Comparison of ENCODE assay signal across 16 cellular contexts in genomic region chr16:57394444-57394843, GRCh38. TPM values are rescaled to one million over a fixed set of nuclear protein-coding genes. Genes with fewer than 3 reads are reported as not detected.
DNase-seq lines count a peak whose midpoint lies in the region; ATAC-seq, FAIRE-seq and TF ChIP-seq lines count a peak whose summit lies in the region.
"Had no signal": no experiment of that assay in that cellular context is flagged by ENCODE, and none has a peak within 500 bp of the region (broad histone marks: within the 10 kb centered on the region; RNA-seq: fewer than 3 reads in every experiment).

No MANE protein-coding gene starts in this region.

- no peak overlapping the region for H2BK20ac ChIP-seq in H9 (ENCODE audit: low read depth, low read length, poor library complexity, severe bottlenecking)

- H3K4me3 ChIP-seq in HepG2 (replicated peaks in 1 of 3; ENCODE audit: insufficient read depth in 1 of 3, low read depth in 2 of 3, low read length in 3 of 3) (no peak overlapping the region), right lobe of liver (no peak overlapping the region), adrenal gland (no peak overlapping the region)
- H3K4me3 ChIP-seq: esophagus muscularis mucosa had no signal

- H3K27me3 ChIP-seq in HepG2 (ENCODE audit: control insufficient read depth in 1 of 2, insufficient read depth in 2 of 2, low read length in 2 of 2) (peaks cover 4 to 12% of the 10 kb centered on the region in 2 experiments; a peak in 4 of 5 replicates), right lobe of liver (no peaks in the 10 kb centered on the region), adrenal gland (no peaks in the 10 kb centered on the region), H9 (ENCODE audit: insufficient read depth, low read length) (no peaks in the 10 kb centered on the region)
- H3K27me3 ChIP-seq: esophagus muscularis mucosa had no signal

- H3K4me3 Mint-ChIP-seq in H9 = no peak overlapping the region
- H3K4me3 Mint-ChIP-seq: activated naive CD4-positive, alpha-beta T cell treated with anti-CD3 and anti-CD28 coated beads, Interleukin-2, amount 50 U/mL, for 24 hours; mesothelial cell of epicardium had no signal

- H3K9me3 ChIP-seq in HepG2 (ENCODE audit: low read length) = no peaks in the 10 kb centered on the region
- no peaks in the 10 kb centered on the region for H3K9me3 ChIP-seq in right lobe of liver
- no peaks in the 10 kb centered on the region for H3K9me3 ChIP-seq in adrenal gland (replicated peaks in 1 of 3)
- no peaks in the 10 kb centered on the region for H3K9me3 ChIP-seq in H9 (ENCODE audit: control insufficient read depth, low read depth, low read length)
- H3K9me3 ChIP-seq: esophagus muscularis mucosa had no signal

- H3K36me3 Mint-ChIP-seq in H9 (ENCODE audit: insufficient read depth in 1 of 3, low read depth in 3 of 3) = no peaks in the 10 kb centered on the region
- H3K36me3 Mint-ChIP-seq: activated naive CD4-positive, alpha-beta T cell treated with anti-CD3 and anti-CD28 coated beads, Interleukin-2, amount 50 U/mL, for 24 hours; mesothelial cell of epicardium had no signal

- H3K4ac ChIP-seq in H9 (ENCODE audit: low read depth, low read length) = no peak overlapping the region

- intact Hi-C loops in HepG2 (cut with micrococcal nuclease; ENCODE audit: unreplicated experiment) = no loop called here
- intact Hi-C loops in right lobe of liver (cut with DNase I) = no loop called here
- intact Hi-C loops in adrenal gland (cut with DNase I) = no loop called here

- H3T11ph ChIP-seq in H9 (ENCODE audit: low read length) = no peak overlapping the region

- H3K4me1 Mint-ChIP-seq in H9 = no peaks in the 10 kb centered on the region
- H3K4me1 Mint-ChIP-seq: activated naive CD4-positive, alpha-beta T cell treated with anti-CD3 and anti-CD28 coated beads, Interleukin-2, amount 50 U/mL, for 24 hours had no signal

- H2BK12ac ChIP-seq in H9 (ENCODE audit: insufficient read length, low read depth, low read length) = no peak overlapping the region

- H2AK5ac ChIP-seq in H9 (ENCODE audit: insufficient read length, low read length) = no peak overlapping the region

- no peak for TF ChIP-seq EP300 in HepG2 (IDR thresholded peaks at IDR 0.05; ENCODE audit: low read depth in 2 of 2, low read length in 2 of 2)
- no peak for TF ChIP-seq EP300 in HepG2 (CRISPR knock-in tag; IDR thresholded peaks at IDR 0.05; ENCODE audit: borderline replicate concordance)

- WGBS in HepG2 (ENCODE audit: low lambda C conversion rate) = 37% methylated on average over 5 of the region's 7 CpGs
- WGBS in right lobe of liver (ENCODE audit: insufficient coverage, low coverage, low lambda C conversion rate, missing lambda C conversion rate) = 0% methylated on average over 1 of the region's 7 CpGs
- WGBS in adrenal gland, 4 donors = 51 to 69% (median 55%) methylated on average over 4 to 7 of the region's 7 CpGs
- no CpG with 5 or more reads among the region's 7 CpGs for WGBS in H9 (ENCODE audit: extremely low coverage, insufficient read length, low lambda C conversion rate)

- H3K23me2 ChIP-seq in H9 (ENCODE audit: insufficient read length, low read depth, low read length, poor library complexity, severe bottlenecking) = no peaks in the 10 kb centered on the region

- no peak overlapping the region for H2BK120ac ChIP-seq in H9 (ENCODE audit: low read depth, low read length, poor library complexity, severe bottlenecking)

- DNase-seq in HepG2 (ENCODE audit: low spot score) (no peak), right lobe of liver (no peak), adrenal gland (peak in 4 of 7 donors; percentile 31 to 47 (median 40)), iris pigment epithelial cell (ENCODE audit: low read depth) (peak; percentile 21), OCI-M2 (lab: John Stamatoyannopoulos, UW; ENCODE audit: unreplicated experiment) (no peak), H9 (no peak), AG20443 (ENCODE audit: low spot score) (no peak)
- DNase-seq: SIG-M5; stimulated activated CD4-positive, alpha-beta T cell treated with anti-CD3 and anti-CD28 coated beads, Interleukin-1b, Interleukin-23, amount 100 ng/mL, for 48 hours had no signal

- H3K27me3 Mint-ChIP-seq in H9 (ENCODE audit: low read depth) = peaks cover 9% of the 10 kb centered on the region
- H3K27me3 Mint-ChIP-seq: activated naive CD4-positive, alpha-beta T cell treated with anti-CD3 and anti-CD28 coated beads, Interleukin-2, amount 50 U/mL, for 24 hours had no signal

- H3K18ac ChIP-seq in H9 (ENCODE audit: insufficient read length, low read depth, low read length) = no peak overlapping the region

- no peak overlapping the region for H4K5ac ChIP-seq in H9 (ENCODE audit: insufficient read length, low read depth, low read length)

- no peak overlapping the region for H2BK5ac ChIP-seq in H9 (ENCODE audit: insufficient read length, low read length)

- no peak for FAIRE-seq in HepG2 (lab: Jason Lieb, UNC)
- FAIRE-seq: H1 had no signal

- peaks cover 0 to 2% of the 10 kb centered on the region in 2 experiments; a peak in 1 of 5 replicates for H3K9me3 Mint-ChIP-seq in H9
- H3K9me3 Mint-ChIP-seq: activated naive CD4-positive, alpha-beta T cell treated with anti-CD3 and anti-CD28 coated beads, Interleukin-2, amount 50 U/mL, for 24 hours had no signal

- BruUV-seq in HepG2 (replicated peaks; lab: Mats Ljungman, UMichigan) = no TSS peak

- H2AFZ ChIP-seq in HepG2 (ENCODE audit: low read length) = no peak overlapping the region
- no peak overlapping the region for H2AFZ ChIP-seq in H9 (ENCODE audit: low read length)

- TF ChIP-seq POLR2A in HepG2 (IDR thresholded peaks at IDR 0.05; ENCODE audit: insufficient read depth in 1 of 2, low read depth in 2 of 2, low read length in 2 of 2) (no peak), right lobe of liver (IDR thresholded peaks at IDR 0.05) (no peak), adrenal gland (IDR thresholded peaks at IDR 0.05) (no peak)

- no peaks in the 10 kb centered on the region for H4K20me1 ChIP-seq in HepG2 (ENCODE audit: insufficient read depth, low read length)
- peaks cover 2% of the 10 kb centered on the region for H4K20me1 ChIP-seq in H9 (ENCODE audit: control insufficient read depth, insufficient read depth, insufficient read length)

- no peak overlapping the region for H3K9ac ChIP-seq in HepG2 (ENCODE audit: insufficient read depth, low read depth, low read length)
- no peak overlapping the region for H3K9ac ChIP-seq in H9 (ENCODE audit: extremely low read depth, insufficient read length, low read length)

- H3K4me1 ChIP-seq in HepG2 (ENCODE audit: insufficient read depth, low read length) (peaks cover 6% of the 10 kb centered on the region; the same call in 1 of the 2 replicates), right lobe of liver (no peaks in the 10 kb centered on the region), adrenal gland (replicated peaks in 1 of 2) (no peaks in the 10 kb centered on the region), H9 (ENCODE audit: insufficient read depth, low read length) (no peaks in the 10 kb centered on the region)

- no peak overlapping the region for H2BK15ac ChIP-seq in H9 (ENCODE audit: low read depth, low read length)

- H4K91ac ChIP-seq in H9 (ENCODE audit: insufficient read length, low read depth, low read length) = no peak overlapping the region

- no peak overlapping the region for H4K8ac ChIP-seq in H9 (replicated peaks; ENCODE audit: insufficient read length, low read depth, low read length)

- H3K23ac ChIP-seq in H9 (ENCODE audit: insufficient read length, low read depth, low read length) = no peak overlapping the region

- no peak overlapping the region for H3K56ac ChIP-seq in H9 (ENCODE audit: insufficient read length, low read depth, low read length)

- in situ Hi-C loops in HepG2 (cut with HindIII; ENCODE audit: extremely low pct_ligation_motif_present, low pct_unique_long_range_greater_than_20kb) = no loop called here

- no peak overlapping the region for H3K27ac ChIP-seq in HepG2 (ENCODE audit: extremely low read length, insufficient read depth, low read length)
- no peak overlapping the region for H3K27ac ChIP-seq in right lobe of liver
- H3K27ac ChIP-seq in adrenal gland = no peak overlapping the region
- no peak overlapping the region for H3K27ac ChIP-seq in H9 (ENCODE audit: insufficient read length, low read depth, low read length)
- H3K27ac ChIP-seq: esophagus muscularis mucosa had no signal

- H3K36me3 ChIP-seq in HepG2 (replicated peaks in 1 of 2; ENCODE audit: control insufficient read depth in 1 of 2, insufficient read depth in 2 of 2, low read length in 2 of 2) = no peaks in the 10 kb centered on the region
- H3K36me3 ChIP-seq in right lobe of liver = no peaks in the 10 kb centered on the region
- H3K36me3 ChIP-seq in adrenal gland (replicated peaks in 1 of 2) = no peaks in the 10 kb centered on the region
- H3K36me3 ChIP-seq: esophagus muscularis mucosa had no signal

- H3K4me2 ChIP-seq in HepG2 (ENCODE audit: low read depth, low read length) (no peak overlapping the region), H9 (ENCODE audit: insufficient read depth, insufficient read length, low read length) (no peak overlapping the region)

- H3K79me1 ChIP-seq in H9 (ENCODE audit: insufficient read depth, low read depth, low read length, poor library complexity, severe bottlenecking) = no peaks in the 10 kb centered on the region

- H3K14ac ChIP-seq in H9 (ENCODE audit: insufficient read depth, low read length) = no peak overlapping the region

- POLR2A ChIA-PET in HepG2 (lab: Yijun Ruan, JAX) = interaction anchor here (0.9 to 1.8 kb wide), 3 partner anchors 16 to 53 kb away, joined by 3 to 12 read pairs (median 4); partner anchors contain the start of genes CIAPIN1, COQ9 and CX3CL1

- no peak; the same call in 2 of the 3 replicates for ATAC-seq in HepG2
- no peak for ATAC-seq in right lobe of liver
- no peak for ATAC-seq in HG02623 (IDR thresholded peaks at IDR 0.05; ENCODE audit: unreplicated experiment)

- H3K79me2 ChIP-seq in HepG2 (ENCODE audit: insufficient read depth, low read length) (no peaks in the 10 kb centered on the region), H9 (ENCODE audit: insufficient read depth, low read length) (no peaks in the 10 kb centered on the region)

- TF ChIP-seq RAD21 in HepG2 (CRISPR knock-in tag; IDR thresholded peaks at IDR 0.05) = no peak

- TF ChIP-seq CTCF in HepG2 (CRISPR knock-in tag; IDR thresholded peaks at IDR 0.05) (no peak), right lobe of liver (IDR thresholded peaks at IDR 0.05) (no peak), adrenal gland (IDR thresholded peaks at IDR 0.05) (no peak), H9 (conservative IDR thresholded peaks at IDR 0.05) (no peak)

- CTCF ChIA-PET in HepG2 (lab: Yijun Ruan, JAX; ENCODE audit: low intra/inter-chr PET ratio, low total read pairs) = no interaction called here

- H3K27ac Mint-ChIP-seq in H9 = no peak overlapping the region
- H3K27ac Mint-ChIP-seq: activated naive CD4-positive, alpha-beta T cell treated with anti-CD3 and anti-CD28 coated beads, Interleukin-2, amount 50 U/mL, for 24 hours; mesothelial cell of epicardium had no signal

RNA-seq across cellular contexts. Expression of gene CCL17, which starts 10.1 kb away (rescaled TPM):
- total RNA-seq in HepG2 (2016; rRNA removed; fragmentation: Illumina TruSeq; extraction: Trizol) (not detected in 2 replicates), right lobe of liver (not detected), adrenal gland (not detected), H9 (2021) (not detected in 2 replicates)
- total RNA-seq in HepG2 (2016; cell fraction: cytosol; rRNA removed; fragmentation: Illumina TruSeq; extraction: Trizol; ENCODE audit: low read depth) = not detected in 2 replicates
- total RNA-seq in HepG2 (2016; cell fraction: insoluble cytoplasmic fraction; rRNA removed; fragmentation: Illumina TruSeq; extraction: Trizol) = not detected in 2 replicates
- total RNA-seq in HepG2 (2016; cell fraction: membrane; rRNA removed; fragmentation: Illumina TruSeq; extraction: Trizol) = not detected in 2 replicates
- not detected in 2 replicates for total RNA-seq in HepG2 (2016; cell fraction: nucleus; rRNA removed; fragmentation: Illumina TruSeq; extraction: Trizol)
- polyA plus RNA-seq in HepG2 (2011; rRNA removed) (not detected in 2 replicates), adrenal gland (not detected)
- polyA plus RNA-seq in HepG2 (2011; cell fraction: cytosol; rRNA removed) = not detected in 2 replicates
- polyA plus RNA-seq in HepG2 (2011; cell fraction: nucleus; rRNA removed) = not detected in 2 replicates
- polyA plus RNA-seq in HepG2 (2012) = not detected in 2 replicates
- polyA plus RNA-seq in HepG2 (2016; cell fraction: cytosol; fragmentation: Illumina TruSeq; extraction: Trizol; ENCODE audit: low read depth) = not detected in 2 replicates
- polyA plus RNA-seq in HepG2 (2016; cell fraction: insoluble cytoplasmic fraction; fragmentation: Illumina TruSeq; extraction: Trizol; ENCODE audit: low read depth) = not detected in 2 replicates
- not detected in 2 replicates for polyA plus RNA-seq in HepG2 (2016; cell fraction: membrane; fragmentation: Illumina TruSeq; extraction: Trizol; ENCODE audit: low read depth)
- not detected in 2 replicates for polyA plus RNA-seq in HepG2 (2016; cell fraction: nucleus; fragmentation: Illumina TruSeq; extraction: Trizol; ENCODE audit: insufficient read depth, low read depth)
- polyA minus RNA-seq in HepG2 (2011; rRNA and poly(A)+ RNA removed; ENCODE audit: low replicate concordance) = not detected in 2 replicates
- not detected in 2 replicates for polyA minus RNA-seq in HepG2 (2011; cell fraction: cytosol; rRNA and poly(A)+ RNA removed)
- not detected in 2 replicates for polyA minus RNA-seq in HepG2 (2011; cell fraction: nucleus; rRNA and poly(A)+ RNA removed)
- total RNA-seq: cerebellum, esophagus muscularis mucosa, H1, mesothelial cell of epicardium, NCI-H460 had no signal
- polyA plus RNA-seq: H1 had no signal

RNA-seq across cellular contexts. Expression of gene CX3CL1, which starts 22.2 kb away (rescaled TPM):
- total RNA-seq in HepG2 (2016; rRNA removed; fragmentation: Illumina TruSeq; extraction: Trizol) (23.4 and 57.3 TPM in 2 replicates), right lobe of liver (10 to 100 TPM in 3 of 6 experiments, 1 to 10 TPM in 3; 3.3 to 20.5 (median 9.8) TPM), adrenal gland (10 to 100 TPM in 1 of 8 donors, 1 to 10 TPM in 7; 3.3 to 14.1 (median 6.2) TPM), H9 (2021) (1.6 and 1.7 TPM in 2 replicates)
- 7.3 and 8.2 TPM in 2 replicates for total RNA-seq in HepG2 (2016; cell fraction: cytosol; rRNA removed; fragmentation: Illumina TruSeq; extraction: Trizol; ENCODE audit: low read depth)
- 21.6 and 59.9 TPM in 2 replicates for total RNA-seq in HepG2 (2016; cell fraction: insoluble cytoplasmic fraction; rRNA removed; fragmentation: Illumina TruSeq; extraction: Trizol)
- total RNA-seq in HepG2 (2016; cell fraction: membrane; rRNA removed; fragmentation: Illumina TruSeq; extraction: Trizol) = 22.2 and 22.7 TPM in 2 replicates
- 62.3 and 70.4 TPM in 2 replicates for total RNA-seq in HepG2 (2016; cell fraction: nucleus; rRNA removed; fragmentation: Illumina TruSeq; extraction: Trizol)
- polyA plus RNA-seq in HepG2 (2011; rRNA removed) (60.8 and 96.8 TPM in 2 replicates), adrenal gland (1 to 10 TPM; 1.9 to 7.2 (median 6.0) TPM)
- 56.4 and 56.5 TPM in 2 replicates for polyA plus RNA-seq in HepG2 (2011; cell fraction: cytosol; rRNA removed)
- 79.9 and 86.1 TPM in 2 replicates for polyA plus RNA-seq in HepG2 (2011; cell fraction: nucleus; rRNA removed)
- polyA plus RNA-seq in HepG2 (2012) = 41.7 and 72.2 TPM in 2 replicates
- polyA plus RNA-seq in HepG2 (2016; cell fraction: cytosol; fragmentation: Illumina TruSeq; extraction: Trizol; ENCODE audit: low read depth) = 7.2 and 7.4 TPM in 2 replicates
- polyA plus RNA-seq in HepG2 (2016; cell fraction: insoluble cytoplasmic fraction; fragmentation: Illumina TruSeq; extraction: Trizol; ENCODE audit: low read depth) = 27.9 and 36.9 TPM in 2 replicates
- polyA plus RNA-seq in HepG2 (2016; cell fraction: membrane; fragmentation: Illumina TruSeq; extraction: Trizol; ENCODE audit: low read depth) = 15.0 and 15.2 TPM in 2 replicates
- polyA plus RNA-seq in HepG2 (2016; cell fraction: nucleus; fragmentation: Illumina TruSeq; extraction: Trizol; ENCODE audit: insufficient read depth, low read depth) = 134 and 147 TPM in 2 replicates
- 0.19 and 92.7 TPM in 2 replicates for polyA minus RNA-seq in HepG2 (2011; rRNA and poly(A)+ RNA removed; ENCODE audit: low replicate concordance)
- polyA minus RNA-seq in HepG2 (2011; cell fraction: cytosol; rRNA and poly(A)+ RNA removed) = 36.8 and 44.2 TPM in 2 replicates
- 38.0 and 38.2 TPM in 2 replicates for polyA minus RNA-seq in HepG2 (2011; cell fraction: nucleus; rRNA and poly(A)+ RNA removed)
- total RNA-seq: NCI-H460 had no signal

RNA-seq across cellular contexts. Expression of gene CCL22, which starts 35.9 kb away (rescaled TPM):
- total RNA-seq in HepG2 (2016; rRNA removed; fragmentation: Illumina TruSeq; extraction: Trizol) (0.06 TPM in 1 of 2 replicates, not detected in the other), right lobe of liver (under 1 TPM in 2 of 6 experiments, not detected in 4; 0.12 to 0.16 TPM), adrenal gland (1 to 10 TPM in 1 of 8 donors, under 1 TPM in 4, not detected in 3; 0.14 to 1.0 (median 0.25) TPM), H9 (2021) (0.09 TPM in 1 of 2 replicates, not detected in the other)
- total RNA-seq in HepG2 (2016; cell fraction: cytosol; rRNA removed; fragmentation: Illumina TruSeq; extraction: Trizol; ENCODE audit: low read depth) = not detected in 2 replicates
- 0.06 and 0.09 TPM in 2 replicates for total RNA-seq in HepG2 (2016; cell fraction: insoluble cytoplasmic fraction; rRNA removed; fragmentation: Illumina TruSeq; extraction: Trizol)
- not detected in 2 replicates for total RNA-seq in HepG2 (2016; cell fraction: membrane; rRNA removed; fragmentation: Illumina TruSeq; extraction: Trizol)
- 0.16 TPM in 1 of 2 replicates, not detected in the other for total RNA-seq in HepG2 (2016; cell fraction: nucleus; rRNA removed; fragmentation: Illumina TruSeq; extraction: Trizol)
- polyA plus RNA-seq in HepG2 (2011; rRNA removed) (0.04 TPM in 1 of 2 replicates, not detected in the other), adrenal gland (1 to 10 TPM in 1 of 3 donors, under 1 TPM in 2; 0.03 to 2.6 (median 0.08) TPM)
- polyA plus RNA-seq in HepG2 (2011; cell fraction: cytosol; rRNA removed) = 0.01 and 0.04 TPM in 2 replicates
- polyA plus RNA-seq in HepG2 (2011; cell fraction: nucleus; rRNA removed) = 0.03 TPM in 1 of 2 replicates, not detected in the other
- 0.04 TPM in 1 of 2 replicates, not detected in the other for polyA plus RNA-seq in HepG2 (2012)
- polyA plus RNA-seq in HepG2 (2016; cell fraction: cytosol; fragmentation: Illumina TruSeq; extraction: Trizol; ENCODE audit: low read depth) = 0.05 TPM in 1 of 2 replicates, not detected in the other
- polyA plus RNA-seq in HepG2 (2016; cell fraction: insoluble cytoplasmic fraction; fragmentation: Illumina TruSeq; extraction: Trizol; ENCODE audit: low read depth) = 0.17 TPM in 1 of 2 replicates, not detected in the other
- polyA plus RNA-seq in HepG2 (2016; cell fraction: membrane; fragmentation: Illumina TruSeq; extraction: Trizol; ENCODE audit: low read depth) = 0.06 TPM in 1 of 2 replicates, not detected in the other
- polyA plus RNA-seq in HepG2 (2016; cell fraction: nucleus; fragmentation: Illumina TruSeq; extraction: Trizol; ENCODE audit: insufficient read depth, low read depth) = 0.25 TPM in 1 of 2 replicates, not detected in the other
- 0.07 TPM in 1 of 2 replicates, not detected in the other for polyA minus RNA-seq in HepG2 (2011; rRNA and poly(A)+ RNA removed; ENCODE audit: low replicate concordance)
- not detected in 2 replicates for polyA minus RNA-seq in HepG2 (2011; cell fraction: cytosol; rRNA and poly(A)+ RNA removed)
- polyA minus RNA-seq in HepG2 (2011; cell fraction: nucleus; rRNA and poly(A)+ RNA removed) = not detected in 2 replicates
- total RNA-seq: cerebellum, esophagus muscularis mucosa, H1, mesothelial cell of epicardium, NCI-H460 had no signal
- polyA plus RNA-seq: H1 had no signal

RNA-seq across cellular contexts. Expression of gene CIAPIN1, which starts 52.7 kb away (rescaled TPM):
- 89.7 and 113 TPM in 2 replicates for total RNA-seq in HepG2 (2016; rRNA removed; fragmentation: Illumina TruSeq; extraction: Trizol)
- 19.4 and 23.1 TPM in 2 replicates for total RNA-seq in HepG2 (2016; cell fraction: cytosol; rRNA removed; fragmentation: Illumina TruSeq; extraction: Trizol; ENCODE audit: low read depth)
- 88.9 and 116 TPM in 2 replicates for total RNA-seq in HepG2 (2016; cell fraction: insoluble cytoplasmic fraction; rRNA removed; fragmentation: Illumina TruSeq; extraction: Trizol)
- total RNA-seq in HepG2 (2016; cell fraction: membrane; rRNA removed; fragmentation: Illumina TruSeq; extraction: Trizol) = 31.7 and 33.1 TPM in 2 replicates
- 39.3 and 39.9 TPM in 2 replicates for total RNA-seq in HepG2 (2016; cell fraction: nucleus; rRNA removed; fragmentation: Illumina TruSeq; extraction: Trizol)
- polyA plus RNA-seq in HepG2 (2011; rRNA removed) = 62.4 and 69.3 TPM in 2 replicates
- 56.5 and 68.4 TPM in 2 replicates for polyA plus RNA-seq in HepG2 (2011; cell fraction: cytosol; rRNA removed)
- polyA plus RNA-seq in HepG2 (2011; cell fraction: nucleus; rRNA removed) = 23.6 and 32.7 TPM in 2 replicates
- 47.4 and 50.8 TPM in 2 replicates for polyA plus RNA-seq in HepG2 (2012)
- 10.3 and 11.8 TPM in 2 replicates for polyA plus RNA-seq in HepG2 (2016; cell fraction: cytosol; fragmentation: Illumina TruSeq; extraction: Trizol; ENCODE audit: low read depth)
- polyA plus RNA-seq in HepG2 (2016; cell fraction: insoluble cytoplasmic fraction; fragmentation: Illumina TruSeq; extraction: Trizol; ENCODE audit: low read depth) = 109 and 116 TPM in 2 replicates
- polyA plus RNA-seq in HepG2 (2016; cell fraction: membrane; fragmentation: Illumina TruSeq; extraction: Trizol; ENCODE audit: low read depth) = 17.0 and 17.1 TPM in 2 replicates
- 67.4 and 77.6 TPM in 2 replicates for polyA plus RNA-seq in HepG2 (2016; cell fraction: nucleus; fragmentation: Illumina TruSeq; extraction: Trizol; ENCODE audit: insufficient read depth, low read depth)
- polyA minus RNA-seq in HepG2 (2011; rRNA and poly(A)+ RNA removed; ENCODE audit: low replicate concordance) = 47.0 and 64.1 TPM in 2 replicates
- 25.8 and 25.9 TPM in 2 replicates for polyA minus RNA-seq in HepG2 (2011; cell fraction: cytosol; rRNA and poly(A)+ RNA removed)
- 23.2 and 35.6 TPM in 2 replicates for polyA minus RNA-seq in HepG2 (2011; cell fraction: nucleus; rRNA and poly(A)+ RNA removed)
- 10 to 100 TPM; 23.3 to 27.4 (median 23.9) TPM for total RNA-seq in right lobe of liver
- 100 to 1,000 TPM in 1 of 8 donors, 10 to 100 TPM in 7; 33.3 to 155 (median 50.7) TPM for total RNA-seq in adrenal gland
- polyA plus RNA-seq in adrenal gland = 10 to 100 TPM; 15.8 to 91.9 (median 25.9) TPM
- total RNA-seq in H9 (2021) = 82.8 and 85.3 TPM in 2 replicates

RNA-seq across cellular contexts. Expression of gene COQ9, which starts 52.8 kb away (rescaled TPM):
- total RNA-seq in HepG2 (2016; rRNA removed; fragmentation: Illumina TruSeq; extraction: Trizol) (57.5 and 62.0 TPM in 2 replicates), right lobe of liver (10 to 100 TPM; 43.2 to 81.4 (median 55.3) TPM), adrenal gland (10 to 100 TPM; 60.9 to 91.7 (median 80.2) TPM), H9 (2021) (31.7 and 32.9 TPM in 2 replicates)
- total RNA-seq in HepG2 (2016; cell fraction: cytosol; rRNA removed; fragmentation: Illumina TruSeq; extraction: Trizol; ENCODE audit: low read depth) = 12.2 and 13.5 TPM in 2 replicates
- total RNA-seq in HepG2 (2016; cell fraction: insoluble cytoplasmic fraction; rRNA removed; fragmentation: Illumina TruSeq; extraction: Trizol) = 57.7 and 61.8 TPM in 2 replicates
- 29.6 and 29.7 TPM in 2 replicates for total RNA-seq in HepG2 (2016; cell fraction: membrane; rRNA removed; fragmentation: Illumina TruSeq; extraction: Trizol)
- total RNA-seq in HepG2 (2016; cell fraction: nucleus; rRNA removed; fragmentation: Illumina TruSeq; extraction: Trizol) = 48.3 and 49.8 TPM in 2 replicates
- polyA plus RNA-seq in HepG2 (2011; rRNA removed) (104 and 108 TPM in 2 replicates), adrenal gland (100 to 1,000 TPM; 165 to 203 (median 177) TPM)
- 77.6 and 88.3 TPM in 2 replicates for polyA plus RNA-seq in HepG2 (2011; cell fraction: cytosol; rRNA removed)
- 174 and 196 TPM in 2 replicates for polyA plus RNA-seq in HepG2 (2011; cell fraction: nucleus; rRNA removed)
- 35.1 and 40.7 TPM in 2 replicates for polyA plus RNA-seq in HepG2 (2012)
- 7.1 and 7.4 TPM in 2 replicates for polyA plus RNA-seq in HepG2 (2016; cell fraction: cytosol; fragmentation: Illumina TruSeq; extraction: Trizol; ENCODE audit: low read depth)
- 56.0 and 60.7 TPM in 2 replicates for polyA plus RNA-seq in HepG2 (2016; cell fraction: insoluble cytoplasmic fraction; fragmentation: Illumina TruSeq; extraction: Trizol; ENCODE audit: low read depth)
- 17.9 and 18.7 TPM in 2 replicates for polyA plus RNA-seq in HepG2 (2016; cell fraction: membrane; fragmentation: Illumina TruSeq; extraction: Trizol; ENCODE audit: low read depth)
- 89.6 and 91.0 TPM in 2 replicates for polyA plus RNA-seq in HepG2 (2016; cell fraction: nucleus; fragmentation: Illumina TruSeq; extraction: Trizol; ENCODE audit: insufficient read depth, low read depth)
- polyA minus RNA-seq in HepG2 (2011; rRNA and poly(A)+ RNA removed; ENCODE audit: low replicate concordance) = 78.3 and 147 TPM in 2 replicates
- 25.2 and 27.3 TPM in 2 replicates for polyA minus RNA-seq in HepG2 (2011; cell fraction: cytosol; rRNA and poly(A)+ RNA removed)
- polyA minus RNA-seq in HepG2 (2011; cell fraction: nucleus; rRNA and poly(A)+ RNA removed) = 48.0 and 60.5 TPM in 2 replicates

Comparison
In these comparisons a context has a peak if more than half of its experiments do, and no peak if none do; other contexts are left out.
1. DNase-seq: peak in adrenal gland (4 of 7) and iris pigment epithelial cell (single experiment); none in HepG2 (single experiment), right lobe of liver (0 of 3), OCI-M2 (single experiment), H9 (single experiment) and AG20443 (single experiment).